18 cellular contexts compared by ENCODE assay signal in the genomic region with DNA sequence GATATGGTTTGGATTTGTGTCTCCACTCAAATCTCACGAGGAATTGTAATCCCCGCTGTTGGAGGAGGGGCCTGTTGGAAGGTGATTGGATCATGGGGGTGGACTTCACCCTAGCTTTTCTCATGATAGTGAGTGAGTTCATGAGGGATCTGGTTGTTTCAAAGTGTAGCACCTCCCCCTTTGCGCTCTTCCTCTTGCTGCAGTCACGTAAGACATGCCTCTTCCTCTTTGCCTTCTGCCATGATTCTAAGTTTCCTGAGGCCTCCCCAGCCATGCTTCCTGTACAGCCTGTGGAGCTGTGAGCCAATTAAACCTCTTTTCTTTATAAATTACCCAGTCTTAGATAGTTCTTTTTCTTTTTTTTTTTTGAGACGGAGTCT. TPM values are rescaled to one million over a fixed set of nuclear protein-coding genes. Genes with fewer than 3 reads are reported as not detected.
DNase-seq lines count a peak whose midpoint lies in the region; ATAC-seq and TF ChIP-seq lines count a peak whose summit lies in the region.
"Had no signal": no experiment of that assay in that cellular context is flagged by ENCODE, and none has a peak within 500 bp of the region (broad histone marks: within the 10 kb centered on the region; RNA-seq: fewer than 3 reads in every experiment).

No MANE protein-coding gene starts in this region.

- H4K91ac ChIP-seq in trophoblast cell (ENCODE audit: low read depth, low read length): no peak overlapping the region

- H3K27me3 Mint-ChIP-seq in HFFc6 (ENCODE audit: insufficient read depth): peaks cover 6% of the 10 kb centered on the region; the same call in 1 of the 2 replicates
- H3K27me3 Mint-ChIP-seq in activated naive CD8-positive, alpha-beta T cell treated with anti-CD3 and anti-CD28 coated beads, Interleukin-2, amount 50 U/mL, for 24 hours: no peaks in the 10 kb centered on the region
- H3K27me3 Mint-ChIP-seq: activated naive CD8-positive, alpha-beta T cell treated with anti-CD3 and anti-CD28 coated beads for 36 hours had no signal

- no peaks in the 10 kb centered on the region for H3K9me2 ChIP-seq in SK-N-SH

- H2BK5ac ChIP-seq in trophoblast cell (ENCODE audit: low read depth, low read length, poor library complexity): no peak overlapping the region

- H3F3A ChIP-seq in SK-N-SH (replicated peaks; ENCODE audit: insufficient read depth): no peaks in the 10 kb centered on the region

- no peak overlapping the region for H3K23ac ChIP-seq in trophoblast cell (ENCODE audit: low read length)

- POLR2A ChIA-PET in RWPE1 (lab: Yijun Ruan, JAX; ENCODE audit: low non-redundant PET) (no interaction called here), SK-N-SH (lab: Yijun Ruan, JAX) (no interaction called here)

- H3K79me1 ChIP-seq in trophoblast cell (ENCODE audit: low read length): no peaks in the 10 kb centered on the region

- peaks cover 37% of the 10 kb centered on the region for H3K4me1 Mint-ChIP-seq in HFFc6 (ENCODE audit: low read depth)
- peaks cover 7% of the 10 kb centered on the region for H3K4me1 Mint-ChIP-seq in activated naive CD8-positive, alpha-beta T cell treated with anti-CD3 and anti-CD28 coated beads, Interleukin-2, amount 50 U/mL, for 24 hours

- no peaks in the 10 kb centered on the region for H4K20me1 ChIP-seq in SK-N-SH (ENCODE audit: insufficient read depth)

- no peak for TF ChIP-seq EP300 in SK-N-SH (IDR thresholded peaks at IDR 0.05; ENCODE audit: borderline replicate concordance in 1 of 2, low read depth in 1 of 2, low read length in 1 of 2)

- ATAC-seq in activated naive CD8-positive, alpha-beta T cell treated with anti-CD3 and anti-CD28 coated beads, Interleukin-2, amount 50 U/mL, for 24 hours: no peak
- ATAC-seq: activated T-cell treated with anti-CD3 and anti-CD28 coated beads, Interleukin-2, amount 50 U/mL, for 72 hours had no signal

- no peak overlapping the region for H4K8ac ChIP-seq in trophoblast cell (ENCODE audit: low read depth, low read length)

- no peak overlapping the region for H3K4ac ChIP-seq in trophoblast cell (ENCODE audit: low read depth, low read length)

- H3K9ac ChIP-seq in trophoblast cell (ENCODE audit: low read length) (no peak overlapping the region), SK-N-SH (no peak overlapping the region)

- H3K4me3 Mint-ChIP-seq in HFFc6: peak overlapping the region; percentile 9; the same call in 1 of the 2 replicates
- no peak overlapping the region for H3K4me3 Mint-ChIP-seq in activated naive CD8-positive, alpha-beta T cell treated with anti-CD3 and anti-CD28 coated beads, Interleukin-2, amount 50 U/mL, for 24 hours
- H3K4me3 Mint-ChIP-seq: activated CD4-positive, alpha-beta memory T cell treated with anti-CD3 and anti-CD28 coated beads for 36 hours; activated naive CD8-positive, alpha-beta T cell treated with anti-CD3 and anti-CD28 coated beads for 36 hours; activated T-cell treated with anti-CD3 and anti-CD28 coated beads, Interleukin-2, amount 50 U/mL, for 72 hours had no signal

- no peaks in the 10 kb centered on the region for H3K79me2 ChIP-seq in trophoblast cell (ENCODE audit: control insufficient read depth, insufficient read depth, low read length, poor library complexity)
- H3K79me2 ChIP-seq in SK-N-SH (ENCODE audit: insufficient read depth): no peaks in the 10 kb centered on the region

- no peak overlapping the region for H4K12ac ChIP-seq in trophoblast cell (ENCODE audit: low read depth, low read length)

- no peak for TF ChIP-seq RAD21 in SK-N-SH (IDR thresholded peaks at IDR 0.05; ENCODE audit: low read length)

- H3K9me3 Mint-ChIP-seq in HFFc6: no peaks in the 10 kb centered on the region
- H3K9me3 Mint-ChIP-seq in activated naive CD8-positive, alpha-beta T cell treated with anti-CD3 and anti-CD28 coated beads, Interleukin-2, amount 50 U/mL, for 24 hours: no peaks in the 10 kb centered on the region
- H3K9me3 Mint-ChIP-seq: activated CD4-positive, alpha-beta memory T cell treated with anti-CD3 and anti-CD28 coated beads for 36 hours; activated naive CD8-positive, alpha-beta T cell treated with anti-CD3 and anti-CD28 coated beads for 36 hours; activated T-cell treated with anti-CD3 and anti-CD28 coated beads, Interleukin-2, amount 50 U/mL, for 72 hours had no signal

- DNase-seq in HFFc6 (no peak), RWPE1 (ENCODE audit: low spot score) (no peak), trophoblast cell (peak; percentile 66 to 75), SK-N-SH (no peak), GM19240 (ENCODE audit: insufficient read length, low spot score) (no peak)
- DNase-seq in activated naive CD8-positive, alpha-beta T cell treated with anti-CD3 and anti-CD28 coated beads, Interleukin-2, amount 50 U/mL, for 24 hours: no peak
- DNase-seq: activated CD4-positive, alpha-beta memory T cell treated with anti-CD3 and anti-CD28 coated beads for 36 hours; activated naive CD8-positive, alpha-beta T cell treated with anti-CD3 and anti-CD28 coated beads for 36 hours; activated T-cell treated with anti-CD3 and anti-CD28 coated beads, Interleukin-2, amount 50 U/mL, for 72 hours; BE2C; DMS153; NCI-H2081; NCI-H69; posterior cingulate gyrus; spleen; stimulated activated naive CD4-positive, alpha-beta T cell had no signal

- TF ChIP-seq CTCF in HFFc6 (IDR thresholded peaks at IDR 0.05) (no peak), RWPE1 (conservative IDR thresholded peaks at IDR 0.05; ENCODE audit: low read depth) (no peak), SK-N-SH (IDR thresholded peaks at IDR 0.05) (no peak)

- no peaks in the 10 kb centered on the region for H3K36me3 Mint-ChIP-seq in HFFc6 (ENCODE audit: low read depth)
- no peaks in the 10 kb centered on the region for H3K36me3 Mint-ChIP-seq in activated naive CD8-positive, alpha-beta T cell treated with anti-CD3 and anti-CD28 coated beads, Interleukin-2, amount 50 U/mL, for 24 hours (ENCODE audit: low read depth)
- H3K36me3 Mint-ChIP-seq: activated CD4-positive, alpha-beta memory T cell treated with anti-CD3 and anti-CD28 coated beads for 36 hours; activated naive CD8-positive, alpha-beta T cell treated with anti-CD3 and anti-CD28 coated beads for 36 hours had no signal

- no peak overlapping the region for H3K4me3 ChIP-seq in trophoblast cell (ENCODE audit: low read depth, low read length)
- H3K4me3 ChIP-seq in SK-N-SH (ENCODE audit: low read depth in 2 of 2, low read length in 1 of 2): no peak overlapping the region
- H3K4me3 ChIP-seq: esophagus muscularis mucosa, spleen, tibial nerve had no signal

- H3K27ac Mint-ChIP-seq in HFFc6: peak overlapping the region; percentile 94
- no peak overlapping the region for H3K27ac Mint-ChIP-seq in activated naive CD8-positive, alpha-beta T cell treated with anti-CD3 and anti-CD28 coated beads, Interleukin-2, amount 50 U/mL, for 24 hours
- H3K27ac Mint-ChIP-seq: activated CD4-positive, alpha-beta memory T cell treated with anti-CD3 and anti-CD28 coated beads for 36 hours; activated naive CD8-positive, alpha-beta T cell treated with anti-CD3 and anti-CD28 coated beads for 36 hours; activated T-cell treated with anti-CD3 and anti-CD28 coated beads, Interleukin-2, amount 50 U/mL, for 72 hours had no signal

- peak overlapping the region; percentile 28; the same call in 1 of the 2 replicates for H3K27ac ChIP-seq in RWPE1
- no peak overlapping the region for H3K27ac ChIP-seq in trophoblast cell (ENCODE audit: low read depth, low read length)
- H3K27ac ChIP-seq in SK-N-SH (ENCODE audit: low read depth in 2 of 2, low read length in 1 of 2): no peak overlapping the region
- H3K27ac ChIP-seq: esophagus muscularis mucosa, spleen, tibial nerve had no signal

- H3K18ac ChIP-seq in trophoblast cell (ENCODE audit: low read length): no peak overlapping the region

- H3K4me1 ChIP-seq in trophoblast cell (ENCODE audit: control insufficient read depth in 1 of 2, insufficient read depth in 2 of 2, low read length in 2 of 2) (no peaks in the 10 kb centered on the region), SK-N-SH (ENCODE audit: control insufficient read depth in 1 of 2, insufficient read depth in 2 of 2, low read depth in 1 of 2, low read length in 1 of 2) (peaks cover 0 to 5% of the 10 kb centered on the region in 2 experiments; a peak in 1 of 4 replicates)
- H3K4me1 ChIP-seq: BE2C, esophagus muscularis mucosa, tibial nerve had no signal

- H3K36me3 ChIP-seq in trophoblast cell (ENCODE audit: control insufficient read depth in 1 of 2, insufficient read depth in 2 of 2, low read length in 2 of 2) (no peaks in the 10 kb centered on the region), SK-N-SH (replicated peaks in 1 of 2; ENCODE audit: control insufficient read depth in 1 of 2, insufficient read depth in 2 of 2, low read length in 1 of 2) (no peaks in the 10 kb centered on the region)
- H3K36me3 ChIP-seq: BE2C, esophagus muscularis mucosa, spleen, tibial nerve had no signal

- no peak overlapping the region for H2BK120ac ChIP-seq in trophoblast cell (ENCODE audit: insufficient read depth, low read length, poor library complexity)

- H2AFZ ChIP-seq in trophoblast cell (ENCODE audit: insufficient read depth, low read length, poor library complexity) (no peak overlapping the region), SK-N-SH (ENCODE audit: low read depth) (no peak overlapping the region)

- H3K27me3 ChIP-seq in trophoblast cell (ENCODE audit: insufficient read depth, low read length) (no peaks in the 10 kb centered on the region), SK-N-SH (ENCODE audit: insufficient read depth) (no peaks in the 10 kb centered on the region; the same call in 1 of the 2 replicates)
- H3K27me3 ChIP-seq: BE2C, esophagus muscularis mucosa, spleen, tibial nerve had no signal

- H2BK12ac ChIP-seq in trophoblast cell (ENCODE audit: low read length): no peak overlapping the region

- H3K14ac ChIP-seq in trophoblast cell (ENCODE audit: low read length): no peak overlapping the region

- no peaks in the 10 kb centered on the region for H3K9me3 ChIP-seq in trophoblast cell (ENCODE audit: insufficient read depth, low read depth, low read length)
- no peaks in the 10 kb centered on the region for H3K9me3 ChIP-seq in SK-N-SH
- H3K9me3 ChIP-seq: BE2C, esophagus muscularis mucosa, spleen, tibial nerve had no signal

- WGBS in trophoblast cell (ENCODE audit: extremely low coverage, insufficient coverage, insufficient read length): no CpG with 5 or more reads among the region's 5 CpGs
- WGBS in SK-N-SH (ENCODE audit: low lambda C conversion rate): 94% methylated on average over 5 of the region's 5 CpGs

- no peak overlapping the region for H2AK5ac ChIP-seq in trophoblast cell (ENCODE audit: low read length)

- CTCF ChIA-PET in RWPE1 (lab: Yijun Ruan, JAX) (no interaction called here), SK-N-SH (lab: Yijun Ruan, JAX) (interaction anchor here (4.5 kb wide), 1 partner anchor 285 kb away, joined by 54 read pairs; no protein-coding TSS in a partner anchor)

- no peak overlapping the region for H3K4me2 ChIP-seq in trophoblast cell (ENCODE audit: low read length)
- H3K4me2 ChIP-seq in SK-N-SH: no peak overlapping the region

RNA-seq across cellular contexts. Expression of gene CDNF, which starts 17.1 kb away (rescaled TPM):
- 1 to 10 TPM in 2 of 6 experiments, under 1 TPM in 4; 0.52 to 1.5 (median 0.97) TPM for total RNA-seq in HFFc6 (2021; fragmentation: NEBNext Ultra II Directional; extraction: Animal tissue kit (Norgen Biotek cat#: 25700))
- polyA plus RNA-seq in trophoblast cell (2013): 0.86 and 1.1 TPM in 2 replicates
- 1.0 and 1.2 TPM in 2 replicates for polyA plus RNA-seq in SK-N-SH (2012; rRNA removed)
- polyA plus RNA-seq in SK-N-SH (2012; cell fraction: cytosol; rRNA removed): 0.71 and 1.1 TPM in 2 replicates
- polyA plus RNA-seq in SK-N-SH (2012; cell fraction: nucleus; rRNA removed): 1.2 and 1.7 TPM in 2 replicates

RNA-seq across cellular contexts. Expression of gene HSPA14, which starts 17.3 kb away (rescaled TPM):
- 10 to 100 TPM; 10.7 to 13.7 (median 13.3) TPM for total RNA-seq in HFFc6 (2021; fragmentation: NEBNext Ultra II Directional; extraction: Animal tissue kit (Norgen Biotek cat#: 25700))
- polyA plus RNA-seq in trophoblast cell (2013): 20.9 and 21.3 TPM in 2 replicates
- polyA plus RNA-seq in SK-N-SH (2012; rRNA removed): 8.8 and 10.8 TPM in 2 replicates
- 12.0 and 14.7 TPM in 2 replicates for polyA plus RNA-seq in SK-N-SH (2012; cell fraction: cytosol; rRNA removed)
- 8.4 and 14.4 TPM in 2 replicates for polyA plus RNA-seq in SK-N-SH (2012; cell fraction: nucleus; rRNA removed)

RNA-seq across cellular contexts. Expression of gene MSANTD7, which starts 17.3 kb away (rescaled TPM):
- total RNA-seq in HFFc6 (2021; fragmentation: NEBNext Ultra II Directional; extraction: Animal tissue kit (Norgen Biotek cat#: 25700)): 10 to 100 TPM; 11.0 to 14.5 (median 12.4) TPM
- polyA plus RNA-seq in trophoblast cell (2013): 11.5 and 12.0 TPM in 2 replicates
- 3.2 and 3.9 TPM in 2 replicates for polyA plus RNA-seq in SK-N-SH (2012; rRNA removed)
- 3.6 and 3.7 TPM in 2 replicates for polyA plus RNA-seq in SK-N-SH (2012; cell fraction: cytosol; rRNA removed)
- 3.5 and 6.1 TPM in 2 replicates for polyA plus RNA-seq in SK-N-SH (2012; cell fraction: nucleus; rRNA removed)

RNA-seq across cellular contexts. Expression of gene FAM107B, which starts 46.1 kb away (rescaled TPM):
- total RNA-seq in HFFc6 (2021; fragmentation: NEBNext Ultra II Directional; extraction: Animal tissue kit (Norgen Biotek cat#: 25700)): 10 to 100 TPM; 18.7 to 43.8 (median 40.0) TPM
- polyA plus RNA-seq in trophoblast cell (2013): 70.9 and 75.6 TPM in 2 replicates
- 1.0 and 1.3 TPM in 2 replicates for polyA plus RNA-seq in SK-N-SH (2012; rRNA removed)
- 2.2 TPM in 2 replicates for polyA plus RNA-seq in SK-N-SH (2012; cell fraction: cytosol; rRNA removed)
- 0.55 and 0.59 TPM in 2 replicates for polyA plus RNA-seq in SK-N-SH (2012; cell fraction: nucleus; rRNA removed)

RNA-seq across cellular contexts. Expression of gene SUV39H2, which starts 57.9 kb away (rescaled TPM):
- total RNA-seq in HFFc6 (2021; fragmentation: NEBNext Ultra II Directional; extraction: Animal tissue kit (Norgen Biotek cat#: 25700)): 10 to 100 TPM in 5 of 6 experiments, 1 to 10 TPM in 1; 8.6 to 18.1 (median 13.9) TPM
- polyA plus RNA-seq in trophoblast cell (2013): 23.7 and 26.0 TPM in 2 replicates
- polyA plus RNA-seq in SK-N-SH (2012; rRNA removed): 4.6 and 4.9 TPM in 2 replicates
- 7.0 and 7.1 TPM in 2 replicates for polyA plus RNA-seq in SK-N-SH (2012; cell fraction: cytosol; rRNA removed)
- 1.4 and 2.4 TPM in 2 replicates for polyA plus RNA-seq in SK-N-SH (2012; cell fraction: nucleus; rRNA removed)

Comparison
In these comparisons a context has a peak if more than half of its experiments do, and no peak if none do; other contexts are left out.
1. DNase-seq: peak in trophoblast cell (2 of 2); none in HFFc6 (single experiment), RWPE1 (single experiment), SK-N-SH (single experiment), GM19240 (single experiment) and activated naive CD8-positive, alpha-beta T cell treated with anti-CD3 and anti-CD28 coated beads, Interleukin-2, amount 50 U/mL, for 24 hours (single experiment).